Comparison of ENCODE assay signal across 8 cellular contexts in the genomic region with DNA sequence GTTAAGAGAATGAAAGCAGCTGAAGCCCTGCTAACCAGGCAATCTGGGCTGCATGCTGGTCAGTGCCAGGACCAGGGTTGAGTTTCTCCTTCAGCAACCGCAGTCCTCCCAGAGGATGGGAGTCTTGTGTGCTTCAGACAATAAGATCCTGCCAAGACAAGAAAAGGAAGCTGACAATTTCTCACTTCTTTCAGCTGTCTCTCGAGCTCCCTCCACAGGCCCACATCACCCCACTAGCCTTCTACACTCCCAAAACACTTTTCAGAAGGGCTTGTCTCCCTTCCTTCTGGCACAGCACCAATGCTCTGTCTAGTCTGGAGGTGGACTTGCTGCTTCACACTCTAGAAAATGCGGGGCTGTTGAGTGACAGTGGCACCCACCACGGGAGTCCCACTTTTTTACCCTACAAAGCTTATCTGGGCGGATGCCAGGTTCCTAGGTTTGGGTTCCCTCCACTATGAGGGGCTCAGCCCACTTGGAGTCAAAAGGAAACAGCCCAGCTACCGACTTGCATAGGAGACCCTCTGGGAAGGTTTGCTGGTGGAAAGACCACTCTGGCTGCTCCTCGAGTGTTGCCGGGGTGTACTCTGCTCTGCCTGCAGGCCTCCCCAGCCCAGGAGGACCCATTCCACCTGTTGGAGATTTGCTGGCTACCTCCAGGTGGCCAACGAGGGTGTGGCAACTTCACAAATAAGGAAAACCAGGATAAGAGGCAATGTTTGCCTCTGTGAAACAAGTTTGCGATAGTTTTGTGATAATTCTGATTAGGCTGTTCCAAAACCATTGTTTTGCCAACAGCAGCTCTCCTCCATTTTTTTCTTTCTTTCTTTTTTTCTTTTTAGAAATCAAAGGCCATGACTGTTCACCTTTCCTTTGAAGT.
DNase-seq lines count a peak whose midpoint lies in the region; ATAC-seq, FAIRE-seq and TF ChIP-seq lines count a peak whose summit lies in the region.

No MANE protein-coding gene starts in this region.

- H3K27me3 ChIP-seq in AG04450 (ENCODE audit: control insufficient read depth, insufficient read depth, low read length) (no peaks in the 10 kb centered on the region), left lung (no peaks in the 10 kb centered on the region), heart left ventricle (no peaks in the 10 kb centered on the region)

- no peaks in the 10 kb centered on the region for H3K9me3 Mint-ChIP-seq in activated CD4-positive, alpha-beta memory T cell treated with anti-CD3 and anti-CD28 coated beads for 36 hours

- FAIRE-seq in HTR-8/SVneo (lab: Jason Lieb, UNC) = no peak

- TF ChIP-seq CTCF in AG04450 (IDR thresholded peaks at IDR 0.05; ENCODE audit: low read depth, low read length) (peak; percentile 55), left lung (IDR thresholded peaks at IDR 0.05) (no peak), RWPE1 (conservative IDR thresholded peaks at IDR 0.05; ENCODE audit: low read depth) (no peak), heart left ventricle (IDR thresholded peaks at IDR 0.05) (peak in 6 of 12 donors; percentile 16 to 35 (median 24))

- no peaks in the 10 kb centered on the region for H3K4me1 ChIP-seq in left lung
- peaks cover 4 to 79% (median 28%) of the 10 kb centered on the region in 12 donors for H3K4me1 ChIP-seq in heart left ventricle

- DNase-seq in AG04450 (ENCODE audit: low read depth, low spot score) = no peak
- peak; percentile 35 for DNase-seq in HTR-8/SVneo (ENCODE audit: insufficient read length, low spot score)
- peak; percentile 68 for DNase-seq in activated CD4-positive, alpha-beta memory T cell treated with anti-CD3 and anti-CD28 coated beads for 36 hours
- no peak for DNase-seq in left lung
- no peak for DNase-seq in RWPE1 (ENCODE audit: low spot score)
- DNase-seq in NCI-H1092 (lab: John Stamatoyannopoulos, UW) = no peak
- DNase-seq in heart left ventricle = no peak

- H3K9me3 ChIP-seq in AG04450 (ENCODE audit: control insufficient read depth, insufficient read depth, low read length) = no peaks in the 10 kb centered on the region
- no peaks in the 10 kb centered on the region for H3K9me3 ChIP-seq in left lung
- no peaks in the 10 kb centered on the region for H3K9me3 ChIP-seq in heart left ventricle

- H3K36me3 ChIP-seq in left lung (no peaks in the 10 kb centered on the region), heart left ventricle (no peaks in the 10 kb centered on the region)

- ATAC-seq in GM18517 (IDR thresholded peaks at IDR 0.05; ENCODE audit: unreplicated experiment) (peak; percentile 68), left lung (peak; percentile 33), heart left ventricle (no peak)

- no peak overlapping the region for H3K27ac Mint-ChIP-seq in activated CD4-positive, alpha-beta memory T cell treated with anti-CD3 and anti-CD28 coated beads for 36 hours

- CTCF ChIA-PET in AG04450 (lab: Charles Lee) = interaction anchor here (0.9 to 2.3 kb wide), 7 partner anchors 8 to 161 kb away, joined by 3 to 13 read pairs (median 4); no protein-coding TSS in a partner anchor
- CTCF ChIA-PET in activated CD4-positive, alpha-beta memory T cell treated with anti-CD3 and anti-CD28 coated beads for 36 hours (lab: Charles Lee) = interaction anchor here (0.6 to 5.2 kb wide), 31 partner anchors 10 to 999 kb away, joined by 3 to 75 read pairs (median 4); partner anchors contain the start of gene TENT5C
- CTCF ChIA-PET in RWPE1 (lab: Yijun Ruan, JAX) = interaction anchor here (1.0 to 1.1 kb wide), 2 partner anchors 9 to 18 kb away, joined by 3 to 4 read pairs; no protein-coding TSS in a partner anchor

- POLR2A ChIA-PET in AG04450 (lab: Yijun Ruan, JAX) = interaction anchor here (0.6 to 1.0 kb wide), 2 partner anchors 14 to 68 kb away, joined by 4 to 6 read pairs; partner anchors contain the start of gene TENT5C
- POLR2A ChIA-PET in activated CD4-positive, alpha-beta memory T cell treated with anti-CD3 and anti-CD28 coated beads for 36 hours (lab: Charles Lee) = interaction anchor here (0.8 to 0.9 kb wide), 2 partner anchors 67 to 140 kb away, joined by 3 to 5 read pairs; no protein-coding TSS in a partner anchor
- POLR2A ChIA-PET in RWPE1 (lab: Yijun Ruan, JAX; ENCODE audit: low non-redundant PET) = no interaction called here

- H3K36me3 Mint-ChIP-seq in activated CD4-positive, alpha-beta memory T cell treated with anti-CD3 and anti-CD28 coated beads for 36 hours = no peaks in the 10 kb centered on the region

- 70 to 76% (median 72%) methylated on average over 8 to 10 of the region's 10 CpGs for WGBS in heart left ventricle, 4 donors

- H3K27ac ChIP-seq in AG04450 (ENCODE audit: low read depth, low read length) = no peak overlapping the region
- H3K27ac ChIP-seq in left lung = no peak overlapping the region
- no peak overlapping the region for H3K27ac ChIP-seq in RWPE1
- H3K27ac ChIP-seq in heart left ventricle = peak overlapping the region in 6 of 12 donors; percentile 63 to 90 (median 84)

- intact Hi-C loops in activated CD4-positive, alpha-beta memory T cell treated with anti-CD3 and anti-CD28 coated beads for 36 hours (cut with micrococcal nuclease) = loop anchor here (1.0 to 5.0 kb wide), 4 partner anchors 78 to 162 kb away; no protein-coding TSS in a partner anchor
- intact Hi-C loops in left lung (cut with DNase I) = loop anchor here in 1 of 2 donors (5.0 kb wide), 1 partner anchor 142 kb away; no protein-coding TSS in a partner anchor
- intact Hi-C loops in heart left ventricle (cut with DNase I) = loop anchor here in 9 of 10 donors (1.0 to 10.0 kb wide), 7 partner anchors 62 to 162 kb away; partner anchors contain the start of gene TENT5C (in 2 of the 9)

- no peak overlapping the region for H3K4me3 ChIP-seq in AG04450 (ENCODE audit: low read depth, low read length)
- no peak overlapping the region for H3K4me3 ChIP-seq in left lung
- no peak overlapping the region for H3K4me3 ChIP-seq in heart left ventricle

- no peaks in the 10 kb centered on the region for H3K27me3 Mint-ChIP-seq in activated CD4-positive, alpha-beta memory T cell treated with anti-CD3 and anti-CD28 coated beads for 36 hours

- no peak overlapping the region for H3K4me3 Mint-ChIP-seq in activated CD4-positive, alpha-beta memory T cell treated with anti-CD3 and anti-CD28 coated beads for 36 hours

- H3K4me1 Mint-ChIP-seq in activated CD4-positive, alpha-beta memory T cell treated with anti-CD3 and anti-CD28 coated beads for 36 hours (ENCODE audit: low read depth) = peaks cover 16% of the 10 kb centered on the region

- TF ChIP-seq POLR2A in heart left ventricle (IDR thresholded peaks at IDR 0.05) = no peak

Comparison
In these comparisons a context has a peak if more than half of its experiments do, and no peak if none do; other contexts are left out.
1. DNase-seq: peak in HTR-8/SVneo (single experiment) and activated CD4-positive, alpha-beta memory T cell treated with anti-CD3 and anti-CD28 coated beads for 36 hours (single experiment); none in AG04450 (single experiment), left lung (0 of 2), RWPE1 (single experiment), NCI-H1092 (single experiment) and heart left ventricle (0 of 5).
2. ATAC-seq: peak in GM18517 (single experiment) and left lung (single experiment); none in heart left ventricle (0 of 4).